Comparison of ENCODE assay signal across 1 cellular context in genomic region chr5:19855453-19855852, GRCh38.
TF ChIP-seq lines count a peak whose summit lies in the region.

No MANE protein-coding gene starts in this region.

TF ChIP-seq in IMR-90, 13 proteins besides CTCF, POLR2A, EP300 and RAD21:
- no peak for TF ChIP-seq CHD1 (IDR thresholded peaks at IDR 0.05; ENCODE audit: low read depth, low read length)
- no peak for TF ChIP-seq SMC3 (IDR thresholded peaks at IDR 0.05; ENCODE audit: low read depth, low read length)
- TF ChIP-seq NFE2L2 (IDR thresholded peaks at IDR 0.05; ENCODE audit: low read depth, low read length): no peak
- TF ChIP-seq, protein P1, sequence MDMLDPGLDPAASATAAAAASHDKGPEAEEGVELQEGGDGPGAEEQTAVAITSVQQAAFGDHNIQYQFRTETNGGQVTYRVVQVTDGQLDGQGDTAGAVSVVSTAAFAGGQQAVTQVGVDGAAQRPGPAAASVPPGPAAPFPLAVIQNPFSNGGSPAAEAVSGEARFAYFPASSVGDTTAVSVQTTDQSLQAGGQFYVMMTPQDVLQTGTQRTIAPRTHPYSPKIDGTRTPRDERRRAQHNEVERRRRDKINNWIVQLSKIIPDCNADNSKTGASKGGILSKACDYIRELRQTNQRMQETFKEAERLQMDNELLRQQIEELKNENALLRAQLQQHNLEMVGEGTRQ (IDR thresholded peaks at IDR 0.05; ENCODE audit: low read depth, low read length): no peak
- no peak for TF ChIP-seq MXI1 (IDR thresholded peaks at IDR 0.05; ENCODE audit: borderline replicate concordance, low read depth, low read length)
- no peak for TF ChIP-seq RCOR1 (IDR thresholded peaks at IDR 0.05; ENCODE audit: insufficient replicate concordance, low read length)
- no peak for TF ChIP-seq BHLHE40 (IDR thresholded peaks at IDR 0.05; ENCODE audit: low read depth, low read length)
- TF ChIP-seq RFX5 (IDR thresholded peaks at IDR 0.05; ENCODE audit: low read depth, low read length): no peak
- TF ChIP-seq CEBPB (IDR thresholded peaks at IDR 0.05; ENCODE audit: low read depth, low read length): no peak
- no peak for TF ChIP-seq MAFK (IDR thresholded peaks at IDR 0.05; ENCODE audit: low read depth, low read length)
- no peak for TF ChIP-seq FOS (IDR thresholded peaks at IDR 0.05; ENCODE audit: low read depth, low read length)
- no peak for TF ChIP-seq MAZ (IDR thresholded peaks at IDR 0.05; ENCODE audit: borderline replicate concordance, low read depth, low read length)
- TF ChIP-seq, protein P2, sequence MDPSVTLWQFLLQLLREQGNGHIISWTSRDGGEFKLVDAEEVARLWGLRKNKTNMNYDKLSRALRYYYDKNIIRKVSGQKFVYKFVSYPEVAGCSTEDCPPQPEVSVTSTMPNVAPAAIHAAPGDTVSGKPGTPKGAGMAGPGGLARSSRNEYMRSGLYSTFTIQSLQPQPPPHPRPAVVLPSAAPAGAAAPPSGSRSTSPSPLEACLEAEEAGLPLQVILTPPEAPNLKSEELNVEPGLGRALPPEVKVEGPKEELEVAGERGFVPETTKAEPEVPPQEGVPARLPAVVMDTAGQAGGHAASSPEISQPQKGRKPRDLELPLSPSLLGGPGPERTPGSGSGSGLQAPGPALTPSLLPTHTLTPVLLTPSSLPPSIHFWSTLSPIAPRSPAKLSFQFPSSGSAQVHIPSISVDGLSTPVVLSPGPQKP (IDR thresholded peaks at IDR 0.05; ENCODE audit: borderline replicate concordance, low read depth, low read length): no peak
